9 cellular contexts compared by ENCODE assay signal in genomic region chr16:58464916-58465731, GRCh38. TPM values are rescaled to one million over a fixed set of nuclear protein-coding genes. Genes with fewer than 3 reads are reported as not detected.
A peak's percentile ranks its signal among the peaks of the same experiment; 100 is the strongest.
DNase-seq lines count a peak whose midpoint lies in the region; TF ChIP-seq lines count a peak whose summit lies in the region.
"Had no signal": no experiment of that assay in that cellular context is flagged by ENCODE, and none has a peak within 500 bp of the region (broad histone marks: within the 10 kb centered on the region; RNA-seq: fewer than 3 reads in every experiment).

No MANE protein-coding gene starts in this region.

- no peaks in the 10 kb centered on the region for H3K9me3 Mint-ChIP-seq in activated T-cell treated with anti-CD3 and anti-CD28 coated beads, Interleukin-2, amount 50 U/mL, for 24 hours
- H3K9me3 Mint-ChIP-seq in brain, result peaks cover 0 to 3% (median 0%) of the 10 kb centered on the region in 5 experiments
- H3K9me3 Mint-ChIP-seq in type B pancreatic cell, result no peaks in the 10 kb centered on the region

- peaks cover 76% of the 10 kb centered on the region for H3K27me3 Mint-ChIP-seq in activated T-cell treated with anti-CD3 and anti-CD28 coated beads, Interleukin-2, amount 50 U/mL, for 24 hours
- H3K27me3 Mint-ChIP-seq in brain (peaks cover 68% of the 10 kb centered on the region), type B pancreatic cell (peaks cover 79% of the 10 kb centered on the region)

- DNase-seq in activated T-cell treated with anti-CD3 and anti-CD28 coated beads, Interleukin-2, amount 50 U/mL, for 24 hours, result no peak
- DNase-seq in activated T-cell treated with anti-CD3 and anti-CD28 coated beads, Interleukin-2, amount 50 U/mL, for 48 hours, result no peak
- no peak for DNase-seq in kidney epithelial cell (ENCODE audit: low read depth)
- no peak for DNase-seq in type B pancreatic cell (ENCODE audit: extremely low spot score, unreplicated experiment)
- no peak for DNase-seq in NCI-H1092 (lab: John Stamatoyannopoulos, UW)
- DNase-seq in NCI-H146 (lab: John Stamatoyannopoulos, UW), result no peak
- DNase-seq in Kasumi-1 (lab: John Stamatoyannopoulos, UW), result no peak

- H3K36me3 Mint-ChIP-seq in activated T-cell treated with anti-CD3 and anti-CD28 coated beads, Interleukin-2, amount 50 U/mL, for 24 hours (ENCODE audit: low read depth), result no peaks in the 10 kb centered on the region
- H3K36me3 Mint-ChIP-seq in brain (no peaks in the 10 kb centered on the region), type B pancreatic cell (no peaks in the 10 kb centered on the region)

- H3K4me3 Mint-ChIP-seq in activated T-cell treated with anti-CD3 and anti-CD28 coated beads, Interleukin-2, amount 50 U/mL, for 24 hours, result peak overlapping the region; percentile 58
- H3K4me3 Mint-ChIP-seq in brain (peak overlapping the region; percentile 89 to 94 (median 92)), type B pancreatic cell (peak overlapping the region; percentile 90)

- no peak overlapping the region for H3K4me3 ChIP-seq in kidney epithelial cell (ENCODE audit: low read depth, low read length)

- no peaks in the 10 kb centered on the region for H3K36me3 ChIP-seq in kidney epithelial cell (ENCODE audit: control insufficient read depth, insufficient read depth, low read length)

- peak in 1 of 2 experiments; percentile 35 for TF ChIP-seq CTCF in brain (conservative IDR thresholded peaks at IDR 0.05)
- peak; percentile 36 for TF ChIP-seq CTCF in kidney epithelial cell (IDR thresholded peaks at IDR 0.05; ENCODE audit: insufficient read depth, low read length, poor library complexity, severe bottlenecking)
- peak; percentile 42 for TF ChIP-seq CTCF in type B pancreatic cell (conservative IDR thresholded peaks at IDR 0.05)

- H3K27ac Mint-ChIP-seq in activated T-cell treated with anti-CD3 and anti-CD28 coated beads, Interleukin-2, amount 50 U/mL, for 24 hours, result no peak overlapping the region
- H3K27ac Mint-ChIP-seq in brain (peak overlapping the region; percentile 36 to 82 (median 65)), type B pancreatic cell (peak overlapping the region; percentile 61)
- H3K27ac Mint-ChIP-seq: CD14-positive monocyte had no signal

- H3K4me1 Mint-ChIP-seq in activated T-cell treated with anti-CD3 and anti-CD28 coated beads, Interleukin-2, amount 50 U/mL, for 24 hours (ENCODE audit: low read depth), result peaks cover 5% of the 10 kb centered on the region
- H3K4me1 Mint-ChIP-seq in brain (peaks cover 19% of the 10 kb centered on the region), type B pancreatic cell (ENCODE audit: unreplicated experiment) (peaks cover 3% of the 10 kb centered on the region)

- peaks cover 40% of the 10 kb centered on the region for H3K27me3 ChIP-seq in kidney epithelial cell (ENCODE audit: control insufficient read depth, insufficient read depth, low read length)

RNA-seq across cellular contexts. Expression of gene NDRG4, which starts 34.8 kb away (rescaled TPM):
- polyA plus RNA-seq in brain (ENCODE audit: insufficient read depth, low read depth, low replicate concordance), result 288 TPM
- total RNA-seq in kidney epithelial cell, result 30.1 and 38.7 TPM in 2 replicates
- 23.7 and 42.9 TPM in 2 replicates for total RNA-seq in type B pancreatic cell (ENCODE audit: low replicate concordance)
- polyA plus RNA-seq: CD14-positive monocyte had no signal

RNA-seq across cellular contexts. Expression of gene SETD6, which starts 50.2 kb away (rescaled TPM):
- polyA plus RNA-seq in brain (ENCODE audit: insufficient read depth, low read depth, low replicate concordance), result 8.6 TPM
- total RNA-seq in kidney epithelial cell (12.5 and 32.1 TPM in 2 replicates), type B pancreatic cell (ENCODE audit: low replicate concordance) (32.6 and 36.5 TPM in 2 replicates)
